ENCODE assay signal across 1 cellular context in genomic region chr22:20607157-20607907, GRCh38.
TF ChIP-seq lines count a peak whose summit lies in the region.

No MANE protein-coding gene starts in this region.

TF ChIP-seq in GM23338, 12 proteins besides CTCF, POLR2A, EP300 and RAD21 (continued from another document):
- TF ChIP-seq REST (IDR thresholded peaks at IDR 0.05; ENCODE audit: unreplicated experiment) (no peak), ZNF462 (CRISPR knock-in tag; IDR thresholded peaks at IDR 0.05) (no peak), JUNB (IDR thresholded peaks at IDR 0.05; ENCODE audit: unreplicated experiment) (no peak), POLR2AphosphoS5 (IDR thresholded peaks at IDR 0.05; ENCODE audit: low read depth) (no peak)
